ENCODE assay signal across 15 cellular contexts in the genomic region with DNA sequence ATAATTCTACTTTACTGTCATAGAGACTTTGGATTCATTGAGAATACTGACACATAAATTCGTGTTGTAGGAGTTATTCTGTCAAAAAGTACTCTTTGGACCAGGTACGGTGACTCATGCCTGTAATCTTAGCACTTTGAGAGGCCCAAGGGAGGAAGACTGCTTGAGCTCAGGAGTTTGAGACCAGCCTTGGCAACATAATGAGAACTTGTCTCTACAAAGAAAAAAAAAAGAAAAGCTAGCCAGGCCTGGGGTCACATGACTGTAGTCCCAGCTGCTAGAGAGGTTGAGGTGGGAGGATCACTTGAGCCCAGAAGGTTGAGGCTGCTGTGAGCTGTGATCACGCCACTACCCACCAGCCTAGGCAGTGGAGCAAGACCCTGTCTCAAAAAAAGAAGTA.
"Had no signal": no experiment of that assay in that cellular context is flagged by ENCODE, and none has a peak within 500 bp of the region (broad histone marks: within the 10 kb centered on the region; RNA-seq: fewer than 3 reads in every experiment).

No MANE protein-coding gene starts in this region.

- H3K27ac ChIP-seq: gastrocnemius medialis, left ventricle myocardium inferior, right atrium auricular region, suprapubic skin had no signal

- ATAC-seq: gastrocnemius medialis; stimulated activated naive CD8-positive, alpha-beta T cell treated with anti-CD3 and anti-CD28 coated beads, Interleukin-15, amount 100 ng/mL, for 72 hours had no signal

- H3K9me3 ChIP-seq: gastrocnemius medialis, left ventricle myocardium inferior, right atrium auricular region, suprapubic skin had no signal

- H3K27me3 ChIP-seq: gastrocnemius medialis, right atrium auricular region, suprapubic skin had no signal

- H3K4me3 ChIP-seq: gastrocnemius medialis, left ventricle myocardium inferior, right atrium auricular region, suprapubic skin had no signal

- DNase-seq: activated CD4-positive, alpha-beta memory T cell treated with anti-CD3 and anti-CD28 coated beads, Interleukin-2, amount 10 ng/mL, durations not matched to agents 7 days and 5 days; activated CD4-positive, alpha-beta T cell treated with anti-CD3 and anti-CD28 coated beads for 48 hours; activated CD4-positive, CD25-positive, alpha-beta regulatory T cell; activated naive CD4-positive, alpha-beta T cell treated with Interleukin-2 at 50 U/mL for 16 hours; activated naive CD8-positive, alpha-beta T cell treated with anti-CD3 and anti-CD28 coated beads, Interleukin-2, amount 10 ng/mL, durations not matched to agents 7 days and 5 days; activated T-cell treated with anti-CD3 and anti-CD28 coated beads, Interleukin-2, amount 50 U/mL, for 1 hour; cortex of kidney; erythroblast; gastrocnemius medialis; kidney glomerular epithelial cell; left ventricle myocardium inferior; mammary epithelial cell; stimulated activated naive CD8-positive, alpha-beta T cell treated with anti-CD3 and anti-CD28 coated beads, Interleukin-15, amount 100 ng/mL, for 72 hours had no signal

- H3K4me1 ChIP-seq: gastrocnemius medialis, left ventricle myocardium inferior, right atrium auricular region, suprapubic skin had no signal
